In the genomic region with DNA sequence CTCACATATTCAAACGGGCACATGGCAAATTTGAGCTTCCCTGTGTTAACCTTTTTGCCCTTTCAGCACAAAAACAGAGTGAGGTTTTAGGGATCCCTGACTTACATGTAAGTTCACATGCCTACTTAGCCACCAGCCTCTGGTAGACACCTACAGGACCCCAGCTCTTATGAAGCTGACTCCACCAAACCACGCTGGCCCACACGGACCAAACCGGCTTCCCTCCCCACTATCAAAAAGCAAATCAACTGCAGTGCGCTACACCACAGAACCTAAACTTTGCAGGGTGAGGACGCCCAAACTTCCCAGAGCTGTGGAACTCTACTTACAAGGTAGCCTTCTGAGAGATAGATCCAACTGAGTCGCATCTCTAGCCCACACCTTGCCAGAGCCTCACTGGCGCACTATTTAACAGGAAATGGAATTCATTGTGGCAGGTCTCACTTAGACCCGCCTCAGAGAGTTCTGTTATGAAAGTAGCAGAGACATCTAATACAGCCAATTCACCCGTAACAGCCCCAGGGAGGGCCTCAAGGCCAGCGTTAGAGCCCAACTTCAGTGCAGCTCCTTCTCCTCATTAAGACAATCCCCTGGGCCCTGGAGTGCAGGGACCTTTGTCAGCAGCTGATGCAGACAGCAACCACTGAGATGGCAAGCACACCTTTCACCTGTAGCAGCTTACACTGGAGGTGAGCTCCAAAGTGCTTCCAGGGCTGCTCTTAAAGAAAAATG, we compare ENCODE assay signal across 14 cellular contexts. TPM values are rescaled to one million over a fixed set of nuclear protein-coding genes. Genes with fewer than 3 reads are reported as not detected.
DNase-seq lines count a peak whose midpoint lies in the region; ATAC-seq, FAIRE-seq and TF ChIP-seq lines count a peak whose summit lies in the region.
"Had no signal": no experiment of that assay in that cellular context is flagged by ENCODE, and none has a peak within 500 bp of the region (broad histone marks: within the 10 kb centered on the region; RNA-seq: fewer than 3 reads in every experiment).

No MANE protein-coding gene starts in this region.

- H3F3A ChIP-seq in GM23338 (replicated peaks; ENCODE audit: low read depth), result peaks cover 28% of the 10 kb centered on the region

- H3K9ac ChIP-seq in K562 (ENCODE audit: insufficient read depth in 1 of 2, low read depth in 2 of 2, low read length in 2 of 2) (no peak overlapping the region), HepG2 (ENCODE audit: insufficient read depth, low read depth, low read length) (no peak overlapping the region)
- H3K9ac ChIP-seq: BLaER1, KMS-11 had no signal

- H3K4me3 Mint-ChIP-seq in GM23338, result no peak overlapping the region
- no peak overlapping the region for H3K4me3 Mint-ChIP-seq in naive thymus-derived CD8-positive, alpha-beta T cell

- peaks cover 47% of the 10 kb centered on the region for H3K36me3 Mint-ChIP-seq in GM23338 (ENCODE audit: low read depth)
- peaks cover 0 to 61% (median 6%) of the 10 kb centered on the region in 3 donors for H3K36me3 Mint-ChIP-seq in naive thymus-derived CD8-positive, alpha-beta T cell

- no peak overlapping the region for H3K27ac Mint-ChIP-seq in GM23338
- H3K27ac Mint-ChIP-seq in naive thymus-derived CD8-positive, alpha-beta T cell, result peak overlapping the region in 9 of 10 donors; percentile 7 to 75 (median 24)

- no peaks in the 10 kb centered on the region for H3K27me3 ChIP-seq in ACC112 (ENCODE audit: insufficient read depth, low read length)
- H3K27me3 ChIP-seq in GM23338 (ENCODE audit: insufficient read depth), result no peaks in the 10 kb centered on the region
- H3K27me3 ChIP-seq in K562 (ENCODE audit: control insufficient read depth in 2 of 2, insufficient read depth in 2 of 2, low read length in 2 of 2), result no peaks in the 10 kb centered on the region
- H3K27me3 ChIP-seq in BE2C, result no peaks in the 10 kb centered on the region
- no peaks in the 10 kb centered on the region for H3K27me3 ChIP-seq in HepG2 (ENCODE audit: control insufficient read depth in 1 of 2, insufficient read depth in 2 of 2, low read length in 2 of 2)
- H3K27me3 ChIP-seq: BLaER1 had no signal

- H2AFZ ChIP-seq in ACC112 (ENCODE audit: low read length, unreplicated experiment) (no peak overlapping the region), GM23338 (no peak overlapping the region), K562 (ENCODE audit: low read depth, low read length) (no peak overlapping the region), HepG2 (ENCODE audit: low read length) (no peak overlapping the region)

- H3K9me2 ChIP-seq in GM23338 (ENCODE audit: insufficient read depth), result no peaks in the 10 kb centered on the region

- POLR2A ChIA-PET in K562 (lab: Yijun Ruan, JAX), result interaction anchor here (0.6 to 0.8 kb wide), 3 partner anchors 8 to 13 kb away, joined by 3 read pairs; no protein-coding TSS in a partner anchor
- POLR2A ChIA-PET in naive thymus-derived CD8-positive, alpha-beta T cell (lab: Charles Lee), result no interaction called here
- POLR2A ChIA-PET in HepG2 (lab: Yijun Ruan, JAX), result no interaction called here

- TF ChIP-seq CTCF in GM23338 (conservative IDR thresholded peaks at IDR 0.05; ENCODE audit: low read depth in 2 of 2) (no peak), K562 (IDR thresholded peaks at IDR 0.05 in 2 of 3, conservative IDR thresholded peaks at IDR 0.05 in 1 of 3; ENCODE audit: insufficient read depth in 2 of 3, low read depth in 1 of 3, low read length in 3 of 3) (no peak), BE2C (IDR thresholded peaks at IDR 0.05; ENCODE audit: low read depth, low read length) (no peak), HepG2 (CRISPR knock-in tag; IDR thresholded peaks at IDR 0.05) (no peak)

- peaks cover 8% of the 10 kb centered on the region; the same call in 1 of the 2 replicates for H3K36me3 ChIP-seq in ACC112 (ENCODE audit: insufficient read depth, low read length)
- peaks cover 17% of the 10 kb centered on the region for H3K36me3 ChIP-seq in GM23338 (ENCODE audit: insufficient read depth)
- peaks cover 88% of the 10 kb centered on the region for H3K36me3 ChIP-seq in K562 (ENCODE audit: control insufficient read depth, insufficient read depth, low read length)
- H3K36me3 ChIP-seq in BE2C, result peaks cover 59% of the 10 kb centered on the region
- H3K36me3 ChIP-seq in HepG2 (replicated peaks in 1 of 2; ENCODE audit: control insufficient read depth in 1 of 2, insufficient read depth in 2 of 2, low read length in 2 of 2), result peaks cover 38 to 79% of the 10 kb centered on the region in 2 experiments

- in situ Hi-C loops in K562 (cut with MboI), result no loop called here
- in situ Hi-C loops in HepG2 (cut with HindIII; ENCODE audit: extremely low pct_ligation_motif_present, low pct_unique_long_range_greater_than_20kb), result loop anchor here (5.0 kb wide), 1 partner anchor 58 kb away; no protein-coding TSS in a partner anchor

- no peak for DNase-seq in GM23338 (ENCODE audit: low spot score)
- no peak for DNase-seq in K562 (ENCODE audit: extremely low read depth in 1 of 4, low spot score in 3 of 4)
- DNase-seq in naive thymus-derived CD8-positive, alpha-beta T cell, result no peak
- no peak for DNase-seq in BE2C
- no peak for DNase-seq in HepG2 (ENCODE audit: low spot score)
- no peak for DNase-seq in NCI-H187 treated with DMSO at 0.1 percent for 48 hours (lab: John Stamatoyannopoulos, UW)
- DNase-seq: NCI-H1436; NCI-H526; stimulated activated CD4-positive, alpha-beta T cell treated with anti-CD3 and anti-CD28 coated beads, Interleukin-1b, Interleukin-23, amount 100 ng/mL, for 48 hours had no signal

- H3K27me3 Mint-ChIP-seq in GM23338 (ENCODE audit: insufficient read depth, low read depth, poor library complexity), result peaks cover 9% of the 10 kb centered on the region
- H3K27me3 Mint-ChIP-seq in naive thymus-derived CD8-positive, alpha-beta T cell, result no peaks in the 10 kb centered on the region

- no peaks in the 10 kb centered on the region; the same call in 2 of the 3 replicates for H3K4me1 Mint-ChIP-seq in GM23338
- peaks cover 2 to 29% (median 13%) of the 10 kb centered on the region in 4 donors for H3K4me1 Mint-ChIP-seq in naive thymus-derived CD8-positive, alpha-beta T cell

- BruUV-seq in K562 (replicated peaks; lab: Mats Ljungman, UMichigan) (no TSS peak), HepG2 (replicated peaks; lab: Mats Ljungman, UMichigan) (no TSS peak)

- H3K4me2 ChIP-seq in GM23338 (no peak overlapping the region), K562 (ENCODE audit: insufficient read depth, low read length) (no peak overlapping the region), HepG2 (ENCODE audit: low read depth, low read length) (no peak overlapping the region)
- H3K4me2 ChIP-seq: BLaER1, KMS-11 had no signal

- H3K4me1 ChIP-seq in ACC112 (ENCODE audit: control insufficient read depth, insufficient read depth, low read length, unreplicated experiment), result peaks cover 15% of the 10 kb centered on the region
- H3K4me1 ChIP-seq in GM23338 (ENCODE audit: insufficient read depth), result no peaks in the 10 kb centered on the region
- peaks cover 0 to 3% of the 10 kb centered on the region in 2 experiments; a peak in 1 of 5 replicates for H3K4me1 ChIP-seq in K562 (replicated peaks in 1 of 2; ENCODE audit: control insufficient read depth in 2 of 2, insufficient read depth in 2 of 2, low read length in 2 of 2)
- no peaks in the 10 kb centered on the region; the same call in none of the 2 replicates for H3K4me1 ChIP-seq in BE2C
- no peaks in the 10 kb centered on the region for H3K4me1 ChIP-seq in HepG2 (ENCODE audit: insufficient read depth, low read length)

- no peak for TF ChIP-seq RAD21 in K562 (CRISPR knock-in tag; conservative IDR thresholded peaks at IDR 0.05 in 1 of 2, IDR thresholded peaks at IDR 0.05 in 1 of 2)
- TF ChIP-seq RAD21 in HepG2 (CRISPR knock-in tag; IDR thresholded peaks at IDR 0.05), result no peak

- TF ChIP-seq POLR2A in K562 (conservative IDR thresholded peaks at IDR 0.05), result no peak
- no peak for TF ChIP-seq POLR2A in HepG2 (IDR thresholded peaks at IDR 0.05; ENCODE audit: insufficient read depth in 1 of 2, low read depth in 2 of 2, low read length in 2 of 2)

- H3K4me3 ChIP-seq in ACC112 (ENCODE audit: low read depth, low read length) (no peak overlapping the region), GM23338 (no peak overlapping the region), K562 (no peak overlapping the region), BE2C (ENCODE audit: low read depth, low read length) (no peak overlapping the region), HepG2 (replicated peaks in 1 of 3; ENCODE audit: insufficient read depth in 1 of 3, low read depth in 2 of 3, low read length in 3 of 3) (no peak overlapping the region)
- H3K4me3 ChIP-seq: BLaER1 had no signal

- no peaks in the 10 kb centered on the region for H3K9me1 ChIP-seq in K562 (ENCODE audit: control insufficient read depth, insufficient read depth, low read length)

- no peaks in the 10 kb centered on the region for H3K9me3 ChIP-seq in K562 (replicated peaks; ENCODE audit: control insufficient read depth, insufficient read depth, low read depth, low read length)
- no peaks in the 10 kb centered on the region; the same call in 1 of the 2 replicates for H3K9me3 ChIP-seq in BE2C
- no peaks in the 10 kb centered on the region for H3K9me3 ChIP-seq in HepG2 (ENCODE audit: low read length)
- H3K9me3 ChIP-seq: BLaER1 had no signal

- H3K79me2 ChIP-seq in ACC112 (ENCODE audit: control insufficient read depth, insufficient read depth, low read length, unreplicated experiment), result peaks cover 3% of the 10 kb centered on the region
- no peaks in the 10 kb centered on the region for H3K79me2 ChIP-seq in GM23338 (replicated peaks; ENCODE audit: insufficient read depth)
- H3K79me2 ChIP-seq in K562 (ENCODE audit: control insufficient read depth, insufficient read depth, low read length), result no peaks in the 10 kb centered on the region
- H3K79me2 ChIP-seq in HepG2 (ENCODE audit: insufficient read depth, low read length), result no peaks in the 10 kb centered on the region

- CTCF ChIA-PET in K562 (lab: Yijun Ruan, JAX; ENCODE audit: low intra/inter-chr PET ratio) (interaction anchor here (2.1 kb wide), 1 partner anchor 58 kb away, joined by 7 read pairs; no protein-coding TSS in a partner anchor), HepG2 (lab: Yijun Ruan, JAX; ENCODE audit: low intra/inter-chr PET ratio, low total read pairs) (no interaction called here)

- H3K9me3 Mint-ChIP-seq in GM23338, result no peaks in the 10 kb centered on the region
- H3K9me3 Mint-ChIP-seq in naive thymus-derived CD8-positive, alpha-beta T cell, result no peaks in the 10 kb centered on the region

- FAIRE-seq in K562 (lab: Jason Lieb, UNC) (no peak), HepG2 (lab: Jason Lieb, UNC) (no peak)
- FAIRE-seq: GM18507 had no signal

- intact Hi-C loops in K562 (cut with micrococcal nuclease) (loop anchor here (5.0 kb wide), 2 partner anchors 123 to 217 kb away; no protein-coding TSS in a partner anchor), HepG2 (cut with micrococcal nuclease; ENCODE audit: unreplicated experiment) (no loop called here)

- H4K20me1 ChIP-seq in GM23338 (replicated peaks; ENCODE audit: insufficient read depth) (peaks cover 8% of the 10 kb centered on the region; the same call in 1 of the 2 replicates), K562 (replicated peaks; ENCODE audit: control insufficient read depth, insufficient read depth, low read length) (0 out of 2 replicates have a peak, but pooled peaks cover 8% of the 10 kb centered on the region), HepG2 (ENCODE audit: insufficient read depth, low read length) (0 out of 2 replicates have a peak, but pooled peaks cover 8% of the 10 kb centered on the region)

- H3K27ac ChIP-seq in ACC112 (ENCODE audit: low read depth, low read length) (peak overlapping the region; percentile 72), GM23338 (ENCODE audit: low read depth) (peak overlapping the region; percentile 59), K562 (ENCODE audit: extremely low read depth, low read depth, low read length) (no peak overlapping the region; the same call in 2 of the 3 replicates), HepG2 (ENCODE audit: extremely low read length, insufficient read depth, low read length) (no peak overlapping the region)
- H3K27ac ChIP-seq: BLaER1, KMS-11 had no signal

- WGBS in K562 (ENCODE audit: insufficient coverage, low coverage, missing lambda C conversion rate), result 84% methylated on average over 11 of the region's 11 CpGs
- WGBS in HepG2 (ENCODE audit: low lambda C conversion rate), result 96% methylated on average over 8 of the region's 11 CpGs

- TF ChIP-seq EP300 in K562 (IDR thresholded peaks at IDR 0.05; ENCODE audit: low read length), result no peak
- TF ChIP-seq EP300 in HepG2 (IDR thresholded peaks at IDR 0.05; ENCODE audit: low read depth in 2 of 2, low read length in 2 of 2), result no peak
- TF ChIP-seq EP300 in HepG2 (CRISPR knock-in tag; IDR thresholded peaks at IDR 0.05; ENCODE audit: borderline replicate concordance), result no peak

- ATAC-seq in GM23338 (no peak), K562 (no peak), GM21576 (IDR thresholded peaks at IDR 0.05; ENCODE audit: unreplicated experiment) (no peak), HepG2 (no peak)
- ATAC-seq in naive thymus-derived CD8-positive, alpha-beta T cell, result no peak

RNA-seq across cellular contexts. Expression of gene SH2B3, which starts 49.2 kb away (rescaled TPM):
- total RNA-seq in GM23338 (2014; rRNA removed; shearing (Covaris generic)), result 59.0 and 59.3 TPM in 2 replicates
- polyA plus RNA-seq in GM23338 (2016; fragmentation: Nextera tagmentation; extraction: Ambion mirVana) (7.6 and 8.1 TPM in 2 replicates), K562 (2011; rRNA removed) (28.2 and 32.5 TPM in 2 replicates), K562 (2014; fragmentation: Illumina TruSeq; extraction: Trizol) (59.9 and 64.4 TPM in 2 replicates), K562 (2014; fragmentation: Nextera tagmentation; extraction: Ambion mirVana) (10 to 100 TPM; 10.8 to 14.3 TPM), K562 (2014; rRNA removed) (38.6 and 41.3 TPM in 2 replicates), HepG2 (2011; rRNA removed) (6.8 and 7.1 TPM in 2 replicates)
- 50.2 and 69.6 TPM in 2 replicates for total RNA-seq in K562 (2011; cell fraction: chromatin; rRNA removed; ENCODE audit: low replicate concordance)
- total RNA-seq in K562 (2011; cell fraction: nucleolus; rRNA removed), result 38.4 and 40.4 TPM in 2 replicates
- 52.1 and 86.9 TPM in 2 replicates for total RNA-seq in K562 (2011; cell fraction: nucleoplasm; rRNA removed)
- total RNA-seq in K562 (2014; rRNA removed) (46.7 and 52.0 TPM in 2 replicates), K562 (2014; rRNA removed; fragmentation: Illumina TruSeq; extraction: Trizol) (37.4 and 46.7 TPM in 2 replicates), K562 (2015; rRNA removed; fragmentation: Illumina TruSeq; extraction: Trizol) (22.9 and 23.4 TPM in 2 replicates), K562 (2021) (63.8 and 75.3 TPM in 2 replicates), HepG2 (2016; rRNA removed; fragmentation: Illumina TruSeq; extraction: Trizol) (6.8 and 6.9 TPM in 2 replicates)
- 33.3 and 57.9 TPM in 2 replicates for polyA plus RNA-seq in K562 (2011; cell fraction: cytosol; rRNA removed)
- 25.5 and 39.5 TPM in 2 replicates for polyA plus RNA-seq in K562 (2011; cell fraction: nucleus; rRNA removed)
- polyA plus RNA-seq in K562 (2012), result 29.2 and 33.2 TPM in 2 replicates
- polyA minus RNA-seq in K562 (2011; rRNA and poly(A)+ RNA removed), result 22.2 and 28.8 TPM in 2 replicates
- 40.8 and 46.0 TPM in 2 replicates for polyA minus RNA-seq in K562 (2011; cell fraction: cytosol; rRNA and poly(A)+ RNA removed)
- 10.2 and 14.4 TPM in 2 replicates for polyA minus RNA-seq in K562 (2011; cell fraction: nucleus; rRNA and poly(A)+ RNA removed)
- 10 to 100 TPM; 12.5 to 12.8 TPM for total RNA-seq in naive thymus-derived CD8-positive, alpha-beta T cell
- polyA plus RNA-seq in naive thymus-derived CD8-positive, alpha-beta T cell, result 1 to 10 TPM; 2.1 to 5.3 (median 3.2) TPM
- polyA plus RNA-seq in BE2C (2012; ENCODE audit: insufficient read depth, insufficient read length, low read depth), result 42.9 TPM
- 3.0 and 4.5 TPM in 2 replicates for total RNA-seq in HepG2 (2016; cell fraction: cytosol; rRNA removed; fragmentation: Illumina TruSeq; extraction: Trizol; ENCODE audit: low read depth)
- 5.3 and 6.3 TPM in 2 replicates for total RNA-seq in HepG2 (2016; cell fraction: insoluble cytoplasmic fraction; rRNA removed; fragmentation: Illumina TruSeq; extraction: Trizol)
- total RNA-seq in HepG2 (2016; cell fraction: membrane; rRNA removed; fragmentation: Illumina TruSeq; extraction: Trizol), result 8.1 and 8.8 TPM in 2 replicates
- total RNA-seq in HepG2 (2016; cell fraction: nucleus; rRNA removed; fragmentation: Illumina TruSeq; extraction: Trizol), result 3.3 and 4.2 TPM in 2 replicates
- polyA plus RNA-seq in HepG2 (2011; cell fraction: cytosol; rRNA removed), result 5.9 and 7.0 TPM in 2 replicates
- 6.3 and 7.7 TPM in 2 replicates for polyA plus RNA-seq in HepG2 (2011; cell fraction: nucleus; rRNA removed)
- 5.1 and 9.2 TPM in 2 replicates for polyA plus RNA-seq in HepG2 (2012)
- 0.99 and 1.3 TPM in 2 replicates for polyA plus RNA-seq in HepG2 (2016; cell fraction: cytosol; fragmentation: Illumina TruSeq; extraction: Trizol; ENCODE audit: low read depth)
- polyA plus RNA-seq in HepG2 (2016; cell fraction: insoluble cytoplasmic fraction; fragmentation: Illumina TruSeq; extraction: Trizol; ENCODE audit: low read depth), result 7.6 and 9.1 TPM in 2 replicates
- 5.2 and 5.7 TPM in 2 replicates for polyA plus RNA-seq in HepG2 (2016; cell fraction: membrane; fragmentation: Illumina TruSeq; extraction: Trizol; ENCODE audit: low read depth)
- 8.8 and 9.8 TPM in 2 replicates for polyA plus RNA-seq in HepG2 (2016; cell fraction: nucleus; fragmentation: Illumina TruSeq; extraction: Trizol; ENCODE audit: insufficient read depth, low read depth)
- 2.2 and 11.4 TPM in 2 replicates for polyA minus RNA-seq in HepG2 (2011; rRNA and poly(A)+ RNA removed; ENCODE audit: low replicate concordance)
- polyA minus RNA-seq in HepG2 (2011; cell fraction: cytosol; rRNA and poly(A)+ RNA removed), result 6.2 and 6.9 TPM in 2 replicates
- 3.3 and 3.9 TPM in 2 replicates for polyA minus RNA-seq in HepG2 (2011; cell fraction: nucleus; rRNA and poly(A)+ RNA removed)

Comparison
In these comparisons a context has a peak if more than half of its experiments do, and no peak if none do; other contexts are left out.
1. H3K27ac ChIP-seq: peak in ACC112 (single experiment) and GM23338 (single experiment); none in K562 (single experiment) and HepG2 (single experiment).